In genomic region chr2:48759682-48760081, GRCh38 we compare ENCODE assay signal across 25 cellular contexts. TPM values are rescaled to one million over a fixed set of nuclear protein-coding genes. Genes with fewer than 3 reads are reported as not detected.
"Had no signal": no experiment of that assay in that cellular context is flagged by ENCODE, and none has a peak within 500 bp of the region (broad histone marks: within the 10 kb centered on the region; RNA-seq: fewer than 3 reads in every experiment).

No MANE protein-coding gene starts in this region.

- H3K4me1 ChIP-seq: colonic mucosa, foreskin keratinocyte, gastrocnemius medialis had no signal

- DNase-seq: colonic mucosa; cortex of kidney; dermis blood vessel endothelial cell; effector CD4-positive, alpha-beta T cell; effector CD8-positive, alpha-beta T cell; effector memory CD4-positive, alpha-beta T cell; effector memory CD8-positive, alpha-beta T cell; endodermal cell; erythroblast; esophagus squamous epithelium; foreskin fibroblast; foreskin keratinocyte; foreskin melanocyte; gastrocnemius medialis; glutamatergic neuron; head of caudate nucleus; heart left ventricle; heart right ventricle had no signal

- H3K36me3 ChIP-seq: colonic mucosa, esophagus muscularis mucosa, esophagus squamous epithelium, gastrocnemius medialis, gastroesophageal sphincter, heart left ventricle, heart right ventricle had no signal

- H3K4me3 ChIP-seq: colonic mucosa, coronary artery, dorsolateral prefrontal cortex, esophagus muscularis mucosa, esophagus squamous epithelium, gastrocnemius medialis, gastroesophageal sphincter, heart left ventricle, heart right ventricle had no signal

- ATAC-seq: effector memory CD8-positive, alpha-beta T cell; esophagus mucosa; foreskin keratinocyte; gastrocnemius medialis; gastroesophageal sphincter; heart left ventricle; heart right ventricle had no signal

- H3K9me3 ChIP-seq: colonic mucosa, esophagus squamous epithelium, gastrocnemius medialis had no signal

- H3K27ac ChIP-seq: colonic mucosa, coronary artery, epithelial cell of prostate, esophagus muscularis mucosa, esophagus squamous epithelium, foreskin keratinocyte, gastrocnemius medialis, gastroesophageal sphincter, heart left ventricle, heart right ventricle had no signal

- H3K27me3 ChIP-seq: colonic mucosa had no signal

RNA-seq across cellular contexts. Expression of gene LHCGR, which starts 4.2 kb away (rescaled TPM):
- polyA plus RNA-seq: endothelial cell of umbilical vein, foreskin keratinocyte had no signal
